In genomic region chr17:13646411-13646810, GRCh38 we compare ENCODE assay signal across 18 cellular contexts. TPM values are rescaled to one million over a fixed set of nuclear protein-coding genes. Genes with fewer than 3 reads are reported as not detected.
DNase-seq lines count a peak whose midpoint lies in the region; ATAC-seq and TF ChIP-seq lines count a peak whose summit lies in the region.
"Had no signal": no experiment of that assay in that cellular context is flagged by ENCODE, and none has a peak within 500 bp of the region (broad histone marks: within the 10 kb centered on the region; RNA-seq: fewer than 3 reads in every experiment).

No MANE protein-coding gene starts in this region.

- CTCF ChIA-PET in SK-N-SH (lab: Yijun Ruan, JAX), result interaction anchor here (0.6 kb wide), 1 partner anchor 11 kb away, joined by 3 read pairs; no protein-coding TSS in a partner anchor

- H3K9me2 ChIP-seq in GM23248 (ENCODE audit: insufficient read depth) (no peaks in the 10 kb centered on the region), SK-N-SH (no peaks in the 10 kb centered on the region)

- 0 out of 2 replicates have a peak overlapping the region, but pooled peaks have one; percentile 7 for H3K4me3 ChIP-seq in GM23248
- H3K4me3 ChIP-seq in SJSA1, result no peak overlapping the region
- no peak overlapping the region for H3K4me3 ChIP-seq in SK-N-SH (ENCODE audit: low read depth in 2 of 2, low read length in 1 of 2)
- H3K4me3 ChIP-seq: PC-9 had no signal

- H3K4me1 ChIP-seq in GM23248 (ENCODE audit: insufficient read depth) (peaks cover 13% of the 10 kb centered on the region), SJSA1 (replicated peaks) (peaks cover 20% of the 10 kb centered on the region), SK-N-SH (ENCODE audit: control insufficient read depth in 1 of 2, insufficient read depth in 2 of 2, low read depth in 1 of 2, low read length in 1 of 2) (no peaks in the 10 kb centered on the region)
- H3K4me1 ChIP-seq: Caco-2 had no signal

- H3K79me2 ChIP-seq in GM23248 (ENCODE audit: insufficient read depth), result no peaks in the 10 kb centered on the region
- no peaks in the 10 kb centered on the region for H3K79me2 ChIP-seq in SK-N-SH (ENCODE audit: insufficient read depth)

- no peak for TF ChIP-seq CTCF in SK-N-SH (IDR thresholded peaks at IDR 0.05)

- DNase-seq in AG08395 (ENCODE audit: low spot score), result peak; percentile 60
- DNase-seq in GM23248, result peak; percentile 69
- DNase-seq in SJSA1 (ENCODE audit: low read depth in 1 of 2, low spot score in 2 of 2), result peak in 1 of 2 experiments; percentile 24
- DNase-seq in fibroblast of peridontal ligament (ENCODE audit: extremely low read depth), result peak; percentile 13
- no peak for DNase-seq in ecto neural progenitor cell (ENCODE audit: low spot score)
- DNase-seq in SK-N-SH, result no peak
- DNase-seq: 8988T, AML-193, Caco-2, GDM1, H7, NCI-H1092 treated with DMSO at 0.1 percent for 48 hours, NCI-H1694 treated with DMSO at 0.1 percent for 48 hours, NCI-H69, PC-9, Right ventricle myocardium superior had no signal

- 2 to 4% methylated on average over 2 of the region's 2 CpGs for WGBS in GM23248 (ENCODE audit: low coverage in 1 of 2, low lambda C conversion rate in 2 of 2, missing lambda C conversion rate in 2 of 2), 2 experiments
- 6% methylated on average over 2 of the region's 2 CpGs for WGBS in SK-N-SH (ENCODE audit: low lambda C conversion rate)

- H3K9me3 ChIP-seq in GM23248 (ENCODE audit: low read depth), result no peaks in the 10 kb centered on the region
- H3K9me3 ChIP-seq in SJSA1 (replicated peaks), result no peaks in the 10 kb centered on the region
- no peaks in the 10 kb centered on the region for H3K9me3 ChIP-seq in SK-N-SH
- H3K9me3 ChIP-seq: Caco-2 had no signal

- H3K4me2 ChIP-seq in GM23248 (ENCODE audit: unreplicated experiment) (peak overlapping the region; percentile 54), SK-N-SH (no peak overlapping the region)
- H3K4me2 ChIP-seq: PC-9 had no signal

- ATAC-seq in GM18909 (IDR thresholded peaks at IDR 0.05; ENCODE audit: poor library complexity, unreplicated experiment), result no peak
- no peak for ATAC-seq in HG02852 (IDR thresholded peaks at IDR 0.05; ENCODE audit: unreplicated experiment)

- H3K27ac ChIP-seq in GM23248 (peak overlapping the region; percentile 44), SJSA1 (peak overlapping the region; percentile 22; the same call in 1 of the 2 replicates), SK-N-SH (ENCODE audit: low read depth in 2 of 2, low read length in 1 of 2) (no peak overlapping the region)
- H3K27ac ChIP-seq: PC-9 had no signal

- no peak for TF ChIP-seq EP300 in SK-N-SH (IDR thresholded peaks at IDR 0.05; ENCODE audit: borderline replicate concordance in 1 of 2, low read depth in 1 of 2, low read length in 1 of 2)

- no peak for TF ChIP-seq RAD21 in SK-N-SH (IDR thresholded peaks at IDR 0.05; ENCODE audit: low read length)

- H3K9ac ChIP-seq in GM23248 (no peak overlapping the region), SK-N-SH (no peak overlapping the region)

- H4K20me1 ChIP-seq in GM23248 (ENCODE audit: insufficient read depth), result no peaks in the 10 kb centered on the region
- no peaks in the 10 kb centered on the region for H4K20me1 ChIP-seq in SK-N-SH (ENCODE audit: insufficient read depth)

- no peaks in the 10 kb centered on the region for H3K36me3 ChIP-seq in GM23248 (ENCODE audit: low read depth)
- H3K36me3 ChIP-seq in SJSA1, result no peaks in the 10 kb centered on the region
- H3K36me3 ChIP-seq in SK-N-SH (replicated peaks in 1 of 2; ENCODE audit: control insufficient read depth in 1 of 2, insufficient read depth in 2 of 2, low read length in 1 of 2), result no peaks in the 10 kb centered on the region

- peak overlapping the region; percentile 59 for H2AFZ ChIP-seq in GM23248
- no peak overlapping the region; the same call in 1 of the 2 replicates for H2AFZ ChIP-seq in SK-N-SH (ENCODE audit: low read depth)
- H2AFZ ChIP-seq: PC-9 had no signal

- peaks cover 15% of the 10 kb centered on the region; the same call in 1 of the 2 replicates for H3F3A ChIP-seq in GM23248 (ENCODE audit: insufficient read depth)
- H3F3A ChIP-seq in SK-N-SH (replicated peaks; ENCODE audit: insufficient read depth), result no peaks in the 10 kb centered on the region

- POLR2A ChIA-PET in SK-N-SH (lab: Yijun Ruan, JAX), result no interaction called here

- in situ Hi-C loops in GM23248 (cut with MboI), result no loop called here

- no peaks in the 10 kb centered on the region for H3K27me3 ChIP-seq in GM23248 (replicated peaks; ENCODE audit: insufficient read depth)
- H3K27me3 ChIP-seq in SJSA1 (replicated peaks), result no peaks in the 10 kb centered on the region
- H3K27me3 ChIP-seq in SK-N-SH (ENCODE audit: insufficient read depth), result peaks cover 11% of the 10 kb centered on the region

TF ChIP-seq in SK-N-SH, 30 proteins besides CTCF, POLR2A, EP300 and RAD21 (continues in another document):
- TF ChIP-seq, protein P1, sequence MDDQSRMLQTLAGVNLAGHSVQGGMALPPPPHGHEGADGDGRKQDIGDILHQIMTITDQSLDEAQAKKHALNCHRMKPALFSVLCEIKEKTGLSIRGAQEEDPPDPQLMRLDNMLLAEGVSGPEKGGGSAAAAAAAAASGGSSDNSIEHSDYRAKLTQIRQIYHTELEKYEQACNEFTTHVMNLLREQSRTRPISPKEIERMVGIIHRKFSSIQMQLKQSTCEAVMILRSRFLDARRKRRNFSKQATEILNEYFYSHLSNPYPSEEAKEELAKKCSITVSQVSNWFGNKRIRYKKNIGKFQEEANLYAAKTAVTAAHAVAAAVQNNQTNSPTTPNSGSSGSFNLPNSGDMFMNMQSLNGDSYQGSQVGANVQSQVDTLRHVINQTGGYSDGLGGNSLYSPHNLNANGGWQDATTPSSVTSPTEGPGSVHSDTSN (IDR thresholded peaks at IDR 0.05), result no peak
- no peak for TF ChIP-seq USF2 (IDR thresholded peaks at IDR 0.05; ENCODE audit: borderline replicate concordance, low read depth, low read length)
- TF ChIP-seq FOXJ3 (CRISPR knock-in tag; IDR thresholded peaks at IDR 0.05), result no peak
- TF ChIP-seq RXRA (IDR thresholded peaks at IDR 0.05; ENCODE audit: borderline replicate concordance, low read depth), result no peak
- no peak for TF ChIP-seq TCF12 (IDR thresholded peaks at IDR 0.05)
- TF ChIP-seq, protein P2, sequence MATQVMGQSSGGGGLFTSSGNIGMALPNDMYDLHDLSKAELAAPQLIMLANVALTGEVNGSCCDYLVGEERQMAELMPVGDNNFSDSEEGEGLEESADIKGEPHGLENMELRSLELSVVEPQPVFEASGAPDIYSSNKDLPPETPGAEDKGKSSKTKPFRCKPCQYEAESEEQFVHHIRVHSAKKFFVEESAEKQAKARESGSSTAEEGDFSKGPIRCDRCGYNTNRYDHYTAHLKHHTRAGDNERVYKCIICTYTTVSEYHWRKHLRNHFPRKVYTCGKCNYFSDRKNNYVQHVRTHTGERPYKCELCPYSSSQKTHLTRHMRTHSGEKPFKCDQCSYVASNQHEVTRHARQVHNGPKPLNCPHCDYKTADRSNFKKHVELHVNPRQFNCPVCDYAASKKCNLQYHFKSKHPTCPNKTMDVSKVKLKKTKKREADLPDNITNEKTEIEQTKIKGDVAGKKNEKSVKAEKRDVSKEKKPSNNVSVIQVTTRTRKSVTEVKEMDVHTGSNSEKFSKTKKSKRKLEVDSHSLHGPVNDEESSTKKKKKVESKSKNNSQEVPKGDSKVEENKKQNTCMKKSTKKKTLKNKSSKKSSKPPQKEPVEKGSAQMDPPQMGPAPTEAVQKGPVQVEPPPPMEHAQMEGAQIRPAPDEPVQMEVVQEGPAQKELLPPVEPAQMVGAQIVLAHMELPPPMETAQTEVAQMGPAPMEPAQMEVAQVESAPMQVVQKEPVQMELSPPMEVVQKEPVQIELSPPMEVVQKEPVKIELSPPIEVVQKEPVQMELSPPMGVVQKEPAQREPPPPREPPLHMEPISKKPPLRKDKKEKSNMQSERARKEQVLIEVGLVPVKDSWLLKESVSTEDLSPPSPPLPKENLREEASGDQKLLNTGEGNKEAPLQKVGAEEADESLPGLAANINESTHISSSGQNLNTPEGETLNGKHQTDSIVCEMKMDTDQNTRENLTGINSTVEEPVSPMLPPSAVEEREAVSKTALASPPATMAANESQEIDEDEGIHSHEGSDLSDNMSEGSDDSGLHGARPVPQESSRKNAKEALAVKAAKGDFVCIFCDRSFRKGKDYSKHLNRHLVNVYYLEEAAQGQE (IDR thresholded peaks at IDR 0.05; ENCODE audit: low read depth, low read length), result no peak
- TF ChIP-seq FOSL2 (IDR thresholded peaks at IDR 0.05; ENCODE audit: borderline replicate concordance, low read depth), result no peak
- TF ChIP-seq RCOR1 (IDR thresholded peaks at IDR 0.05; ENCODE audit: low read length), result no peak
- no peak for TF ChIP-seq IRF3 (IDR thresholded peaks at IDR 0.05; ENCODE audit: low read depth, low read length)
- TF ChIP-seq RFX5 (IDR thresholded peaks at IDR 0.05; ENCODE audit: low read length), result no peak
- TF ChIP-seq FOXM1 (IDR thresholded peaks at IDR 0.05; ENCODE audit: low read depth), result no peak
- no peak for TF ChIP-seq SIN3A (IDR thresholded peaks at IDR 0.05; ENCODE audit: borderline replicate concordance, low read depth, low read length)

RNA-seq across cellular contexts. Expression of gene HS3ST3A1, which starts 44.7 kb away (rescaled TPM):
- total RNA-seq in GM23248 (2014; rRNA removed; shearing (Covaris generic)), result 85.1 and 99.3 TPM in 2 replicates
- polyA plus RNA-seq in GM23248 (2016; fragmentation: Nextera tagmentation; extraction: Ambion mirVana) (39.2 and 39.5 TPM in 2 replicates), SK-N-SH (2012; rRNA removed) (17.1 and 22.6 TPM in 2 replicates)
- 12.9 and 16.8 TPM in 2 replicates for total RNA-seq in SJSA1 (2014; rRNA removed; shearing (Covaris generic))
- polyA plus RNA-seq in SK-N-SH (2012; cell fraction: cytosol; rRNA removed), result 8.6 and 16.2 TPM in 2 replicates
- 20.7 and 23.4 TPM in 2 replicates for polyA plus RNA-seq in SK-N-SH (2012; cell fraction: nucleus; rRNA removed)
- total RNA-seq: Caco-2, PC-9 had no signal

Comparison
In these comparisons a context has a peak if more than half of its experiments do, and no peak if none do; other contexts are left out.
1. DNase-seq: peak in AG08395 (single experiment), GM23248 (single experiment) and fibroblast of peridontal ligament (single experiment); none in ecto neural progenitor cell (single experiment) and SK-N-SH (single experiment).
2. H3K27ac ChIP-seq: peak in GM23248 (single experiment) and SJSA1 (single experiment); none in SK-N-SH (0 of 2).